ENCODE assay signal across 22 cellular contexts in the genomic region with DNA sequence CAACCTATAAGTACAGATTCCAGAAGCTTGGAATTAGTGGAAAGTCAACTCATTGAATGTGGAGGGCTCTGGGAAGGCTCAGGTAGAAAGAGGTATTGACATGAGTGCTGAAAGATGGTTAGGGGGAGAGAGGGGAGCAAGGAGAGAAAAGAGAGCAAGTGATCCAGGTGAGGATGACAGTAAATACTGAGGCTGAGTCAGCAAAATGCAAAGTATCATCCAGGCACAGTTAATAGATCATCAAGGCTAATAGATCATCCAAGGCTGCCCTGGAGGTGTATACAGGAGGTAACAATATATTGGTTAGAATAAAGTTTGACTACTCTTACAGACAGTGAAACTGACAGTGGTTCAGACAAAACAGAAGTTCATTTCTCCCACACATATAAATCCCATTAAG.
DNase-seq lines count a peak whose midpoint lies in the region; ATAC-seq, FAIRE-seq and TF ChIP-seq lines count a peak whose summit lies in the region.
"Had no signal": no experiment of that assay in that cellular context is flagged by ENCODE, and none has a peak within 500 bp of the region (broad histone marks: within the 10 kb centered on the region; RNA-seq: fewer than 3 reads in every experiment).

No MANE protein-coding gene starts in this region.

- no peak for DNase-seq in A549 (ENCODE audit: low read depth in 1 of 2, low spot score in 1 of 2)
- DNase-seq in IMR-90 = no peak
- DNase-seq in K562 (ENCODE audit: extremely low read depth in 1 of 4, low spot score in 3 of 4) = no peak
- no peak for DNase-seq in NCI-H345 (lab: John Stamatoyannopoulos, UW)
- DNase-seq in kidney = no peak
- DNase-seq: 8988T; AML-193; Caco-2; Calu3; CD4-positive, alpha-beta T cell; CD8-positive, alpha-beta T cell; DMS79 treated with DMSO at 0.1 percent for 48 hours; GF-D8 had no signal

- dilution Hi-C loops in IMR-90 (cut with HindIII; ENCODE audit: low sequenced_read_pairs, unreplicated experiment) = no loop called here

- no peak overlapping the region for H3K4ac ChIP-seq in IMR-90 (ENCODE audit: low read depth, low read length)

- H3K79me2 ChIP-seq in K562 (ENCODE audit: control insufficient read depth, insufficient read depth, low read length) = no peaks in the 10 kb centered on the region

- no peak overlapping the region for H4K8ac ChIP-seq in IMR-90 (ENCODE audit: low read depth in 2 of 2, low read length in 2 of 2)

- POLR2A ChIA-PET in A549 (lab: Yijun Ruan, JAX) (no interaction called here), IMR-90 (lab: Charles Lee; ENCODE audit: unreplicated experiment) (no interaction called here), K562 (lab: Yijun Ruan, JAX) (interaction anchor here (0.9 to 1.2 kb wide), 2 partner anchors 13 to 20 kb away, joined by 3 to 4 read pairs; no protein-coding TSS in a partner anchor)

- no peak overlapping the region for H2BK20ac ChIP-seq in IMR-90 (ENCODE audit: low read depth, low read length)

- no peak overlapping the region for H2BK15ac ChIP-seq in IMR-90 (ENCODE audit: low read depth, low read length)

- H2AK9ac ChIP-seq in IMR-90 (replicated peaks; ENCODE audit: low read depth, low read length, poor library complexity) = no peak overlapping the region

- H3K18ac ChIP-seq in IMR-90 (ENCODE audit: low read depth, low read length) = no peak overlapping the region

- TF ChIP-seq EP300 in A549 (IDR thresholded peaks at IDR 0.05) = no peak
- no peak for TF ChIP-seq EP300 in K562 (IDR thresholded peaks at IDR 0.05; ENCODE audit: low read length)

- H3K27me3 ChIP-seq in IMR-90 (ENCODE audit: control insufficient read depth, insufficient read depth, low read length) (no peaks in the 10 kb centered on the region; the same call in 1 of the 2 replicates), K562 (ENCODE audit: control insufficient read depth in 2 of 2, insufficient read depth in 2 of 2, low read length in 2 of 2) (no peaks in the 10 kb centered on the region; a peak in 1 of 5 replicates)
- H3K27me3 ChIP-seq: BLaER1 treated with 17β-estradiol and CSF1 and Interleukin-3, amounts not matched to agents 10 nM and 100 nM had no signal

- intact Hi-C loops in IMR-90 (cut with micrococcal nuclease) = no loop called here
- intact Hi-C loops in K562 (cut with micrococcal nuclease) = no loop called here
- intact Hi-C loops in kidney (cut with DNase I) = no loop called here

- CTCF ChIA-PET in A549 (lab: Yijun Ruan, JAX) (interaction anchor here (1.0 kb wide), 1 partner anchor 13 kb away, joined by 3 read pairs; no protein-coding TSS in a partner anchor), IMR-90 (lab: Yijun Ruan, JAX) (no interaction called here), K562 (lab: Yijun Ruan, JAX; ENCODE audit: low intra/inter-chr PET ratio) (no interaction called here)

- ATAC-seq in A549 (no peak), IMR-90 (ENCODE audit: low read depth) (no peak), K562 (no peak), HG03159 (IDR thresholded peaks at IDR 0.05; ENCODE audit: unreplicated experiment) (no peak)
- ATAC-seq: CD8-positive, alpha-beta T cell; GM12878 had no signal

- no peak overlapping the region for H3K4me3 ChIP-seq in A549
- no peak overlapping the region for H3K4me3 ChIP-seq in IMR-90 (ENCODE audit: insufficient read depth, low read depth, low read length)
- no peak overlapping the region for H3K4me3 ChIP-seq in K562
- no peak overlapping the region for H3K4me3 ChIP-seq in kidney (ENCODE audit: low read length in 2 of 2)
- H3K4me3 ChIP-seq: BLaER1 treated with 17β-estradiol and CSF1 and Interleukin-3, amounts not matched to agents 10 nM and 100 nM; GM12878 had no signal

- H2AFZ ChIP-seq in IMR-90 (replicated peaks; ENCODE audit: low read length, poor library complexity) (no peak overlapping the region), K562 (ENCODE audit: low read depth, low read length) (no peak overlapping the region)

- no peak overlapping the region for H4K91ac ChIP-seq in IMR-90 (ENCODE audit: insufficient read depth, low read depth, low read length)

- no peaks in the 10 kb centered on the region for H4K20me1 ChIP-seq in IMR-90 (ENCODE audit: insufficient read depth, low read length)
- H4K20me1 ChIP-seq in K562 (replicated peaks; ENCODE audit: control insufficient read depth, insufficient read depth, low read length) = no peaks in the 10 kb centered on the region
- H4K20me1 ChIP-seq: BLaER1 treated with 17β-estradiol and CSF1 and Interleukin-3, amounts not matched to agents 10 nM and 100 nM had no signal

- no peaks in the 10 kb centered on the region for H3K36me3 ChIP-seq in IMR-90 (ENCODE audit: control insufficient read depth, insufficient read depth, low read length)
- H3K36me3 ChIP-seq in K562 (ENCODE audit: control insufficient read depth, insufficient read depth, low read length) = no peaks in the 10 kb centered on the region
- H3K36me3 ChIP-seq in kidney (ENCODE audit: control insufficient read depth in 1 of 2, insufficient read depth in 2 of 2, low read length in 2 of 2) = no peaks in the 10 kb centered on the region
- H3K36me3 ChIP-seq: BLaER1 treated with 17β-estradiol and CSF1 and Interleukin-3, amounts not matched to agents 10 nM and 100 nM had no signal

- no peak for TF ChIP-seq CTCF in A549 (IDR thresholded peaks at IDR 0.05)
- TF ChIP-seq CTCF in IMR-90 (conservative IDR thresholded peaks at IDR 0.05; ENCODE audit: low read depth, low read length) = no peak
- TF ChIP-seq CTCF in K562 (IDR thresholded peaks at IDR 0.05 in 2 of 3, conservative IDR thresholded peaks at IDR 0.05 in 1 of 3; ENCODE audit: insufficient read depth in 2 of 3, low read depth in 1 of 3, low read length in 3 of 3) = no peak
- no peak for TF ChIP-seq CTCF in kidney (IDR thresholded peaks at IDR 0.05; ENCODE audit: borderline replicate concordance, extremely low read depth, insufficient read depth)

- H3K27ac ChIP-seq in A549 (no peak overlapping the region), IMR-90 (ENCODE audit: insufficient read depth, low read length) (no peak overlapping the region), K562 (ENCODE audit: extremely low read depth, low read depth, low read length) (no peak overlapping the region), kidney (ENCODE audit: low read depth in 2 of 2, low read length in 2 of 2) (no peak overlapping the region)
- H3K27ac ChIP-seq: BLaER1 treated with 17β-estradiol and CSF1 and Interleukin-3, amounts not matched to agents 10 nM and 100 nM; C4-2B had no signal

- H3K9me1 ChIP-seq in IMR-90 (ENCODE audit: insufficient read depth, low read length) = no peaks in the 10 kb centered on the region
- H3K9me1 ChIP-seq in K562 (ENCODE audit: control insufficient read depth, insufficient read depth, low read length) = no peaks in the 10 kb centered on the region

- H3K4me1 ChIP-seq in A549 (no peaks in the 10 kb centered on the region), IMR-90 (ENCODE audit: control insufficient read depth, insufficient read depth, low read length) (peaks cover 3% of the 10 kb centered on the region), K562 (replicated peaks in 1 of 2; ENCODE audit: control insufficient read depth in 2 of 2, insufficient read depth in 2 of 2, low read length in 2 of 2) (no peaks in the 10 kb centered on the region), kidney (ENCODE audit: control insufficient read depth in 1 of 2, insufficient read depth in 1 of 2, low read depth in 1 of 2, low read length in 2 of 2) (no peaks in the 10 kb centered on the region)
- H3K4me1 ChIP-seq: BLaER1 treated with 17β-estradiol and CSF1 and Interleukin-3, amounts not matched to agents 10 nM and 100 nM; Caco-2 had no signal

- no peak overlapping the region for H3K14ac ChIP-seq in IMR-90 (replicated peaks; ENCODE audit: low read depth, low read length)

- H3K9ac ChIP-seq in IMR-90 (ENCODE audit: low read depth, low read length) (no peak overlapping the region), K562 (ENCODE audit: insufficient read depth in 1 of 2, low read depth in 2 of 2, low read length in 2 of 2) (no peak overlapping the region), kidney (ENCODE audit: low read length in 2 of 2) (no peak overlapping the region)
- H3K9ac ChIP-seq: BLaER1 treated with 17β-estradiol and CSF1 and Interleukin-3, amounts not matched to agents 10 nM and 100 nM had no signal

- FAIRE-seq in A549 (lab: Jason Lieb, UNC) = no peak
- FAIRE-seq in K562 (lab: Jason Lieb, UNC) = no peak
- FAIRE-seq in kidney (lab: Jason Lieb, UNC) = no peak
- FAIRE-seq: A204.1, D721Med, G401.6, GM12878, GM12892, GM18507 had no signal

- BruUV-seq in IMR-90 (replicated peaks; lab: Mats Ljungman, UMichigan) (no TSS peak), K562 (replicated peaks; lab: Mats Ljungman, UMichigan) (no TSS peak)

- TF ChIP-seq POLR2A in A549 (IDR thresholded peaks at IDR 0.05; ENCODE audit: low read length) (no peak), IMR-90 (IDR thresholded peaks at IDR 0.05; ENCODE audit: low read depth, low read length) (no peak), K562 (conservative IDR thresholded peaks at IDR 0.05) (no peak)

- in situ Hi-C loops in IMR-90 (cut with MboI; ENCODE audit: low sequenced_read_pairs) (no loop called here), K562 (cut with MboI) (no loop called here)

- H2AK5ac ChIP-seq in IMR-90 (ENCODE audit: low read depth, low read length) = no peak overlapping the region

- TF ChIP-seq RAD21 in A549 (conservative IDR thresholded peaks at IDR 0.05 in 1 of 2, IDR thresholded peaks at IDR 0.05 in 1 of 2) (no peak), IMR-90 (IDR thresholded peaks at IDR 0.05; ENCODE audit: low read length) (no peak), K562 (CRISPR knock-in tag; conservative IDR thresholded peaks at IDR 0.05 in 1 of 2, IDR thresholded peaks at IDR 0.05 in 1 of 2) (no peak)

- H3K9me3 ChIP-seq in A549 = peaks cover 4% of the 10 kb centered on the region; the same call in 1 of the 3 replicates
- no peaks in the 10 kb centered on the region for H3K9me3 ChIP-seq in IMR-90 (ENCODE audit: control insufficient read depth, insufficient read depth, low read length)
- no peaks in the 10 kb centered on the region for H3K9me3 ChIP-seq in K562 (replicated peaks; ENCODE audit: control insufficient read depth, insufficient read depth, low read depth, low read length)
- no peaks in the 10 kb centered on the region for H3K9me3 ChIP-seq in kidney (ENCODE audit: control insufficient read depth in 1 of 2, low read length in 2 of 2)
- H3K9me3 ChIP-seq: Caco-2 had no signal

- H3K23ac ChIP-seq in IMR-90 (ENCODE audit: low read depth, low read length) = no peak overlapping the region

- no peak overlapping the region for H2BK5ac ChIP-seq in IMR-90 (ENCODE audit: low read depth, low read length, poor library complexity, severe bottlenecking)

- H3K4me2 ChIP-seq in A549 (no peak overlapping the region), IMR-90 (ENCODE audit: low read depth, low read length) (no peak overlapping the region), K562 (ENCODE audit: insufficient read depth, low read length) (no peak overlapping the region)
- H3K4me2 ChIP-seq: BLaER1 treated with 17β-estradiol and CSF1 and Interleukin-3, amounts not matched to agents 10 nM and 100 nM had no signal

- H3K79me1 ChIP-seq in IMR-90 (ENCODE audit: low read depth in 1 of 2, low read length in 2 of 2) = no peaks in the 10 kb centered on the region

- no peak overlapping the region for H3K56ac ChIP-seq in IMR-90 (ENCODE audit: extremely low read depth, insufficient read depth, low read length)

- no peak overlapping the region for H2BK120ac ChIP-seq in IMR-90 (ENCODE audit: low read depth, low read length)

- no peak overlapping the region for H4K5ac ChIP-seq in IMR-90 (ENCODE audit: low read depth, low read length)

TF ChIP-seq in K562, 482 proteins besides CTCF, POLR2A, EP300 and RAD21 (continues in another document):
- no peak for TF ChIP-seq POLR2G (IDR thresholded peaks at IDR 0.05; ENCODE audit: low read depth, low read length)
